Comparison of ENCODE assay signal across 14 cellular contexts in genomic region chr3:72538070-72538745, GRCh38.
A peak's percentile ranks its signal among the peaks of the same experiment; 100 is the strongest.
DNase-seq lines count a peak whose midpoint lies in the region; ATAC-seq and TF ChIP-seq lines count a peak whose summit lies in the region.
"Had no signal": no experiment of that assay in that cellular context is flagged by ENCODE, and none has a peak within 500 bp of the region (broad histone marks: within the 10 kb centered on the region; RNA-seq: fewer than 3 reads in every experiment).

No MANE protein-coding gene starts in this region.

- WGBS in tibial nerve, 2 donors, result 73 to 76% methylated on average over 6 of the region's 6 CpGs
- 65 to 79% (median 75%) methylated on average over 6 of the region's 6 CpGs for WGBS in adrenal gland, 4 donors

- no peaks in the 10 kb centered on the region for H3K27me3 ChIP-seq in tibial nerve
- no peaks in the 10 kb centered on the region for H3K27me3 ChIP-seq in adrenal gland
- H3K27me3 ChIP-seq: BE2C, dorsolateral prefrontal cortex, heart right ventricle, vagina had no signal

- H3K27ac ChIP-seq in tibial nerve, result no peak overlapping the region
- no peak overlapping the region for H3K27ac ChIP-seq in adrenal gland
- H3K27ac ChIP-seq: dorsolateral prefrontal cortex, heart right ventricle, vagina had no signal

- peaks cover 0 to 6% (median 0%) of the 10 kb centered on the region in 4 donors for H3K9me3 ChIP-seq in tibial nerve
- H3K9me3 ChIP-seq in adrenal gland (replicated peaks in 1 of 3), result no peaks in the 10 kb centered on the region
- H3K9me3 ChIP-seq: vagina had no signal

- peaks cover 9 to 17% of the 10 kb centered on the region in 2 donors for H3K36me3 Mint-ChIP-seq in activated naive CD4-positive, alpha-beta T cell treated with anti-CD3 and anti-CD28 coated beads, Interleukin-2, amount 50 U/mL, for 72 hours

- peaks cover 6 to 18% of the 10 kb centered on the region in 2 donors for H3K9me3 Mint-ChIP-seq in activated naive CD4-positive, alpha-beta T cell treated with anti-CD3 and anti-CD28 coated beads, Interleukin-2, amount 50 U/mL, for 72 hours
- peaks cover 9 to 10% of the 10 kb centered on the region in 2 donors for H3K9me3 Mint-ChIP-seq in stimulated activated naive CD8-positive, alpha-beta T cell treated with anti-CD3 and anti-CD28 coated beads, Interleukin-15, amount 100 ng/mL, for 72 hours

- no peak for TF ChIP-seq EP300 in tibial nerve (IDR thresholded peaks at IDR 0.05)

- TF ChIP-seq POLR2A in tibial nerve (IDR thresholded peaks at IDR 0.05) (no peak), adrenal gland (IDR thresholded peaks at IDR 0.05) (no peak)

- DNase-seq in activated naive CD4-positive, alpha-beta T cell treated with anti-CD3 and anti-CD28 coated beads, Interleukin-2, amount 50 U/mL, for 72 hours (ENCODE audit: low spot score in 2 of 2), result no peak
- DNase-seq in activated naive CD4-positive, alpha-beta T cell treated with Interleukin-2 at 50 U/mL for 16 hours, result no peak
- DNase-seq in NCI-H1105 treated with DMSO at 0.1 percent for 48 hours (lab: John Stamatoyannopoulos, UW) (peak; percentile 51), tibial nerve (ENCODE audit: low spot score in 2 of 2) (no peak), mucosa of gallbladder (ENCODE audit: low spot score) (no peak), adrenal gland (no peak)
- DNase-seq in stimulated activated naive CD8-positive, alpha-beta T cell treated with anti-CD3 and anti-CD28 coated beads, Interleukin-15, amount 100 ng/mL, for 72 hours, result no peak
- DNase-seq: amniotic stem cell, BE2C, dorsolateral prefrontal cortex, heart right ventricle, mesendoderm had no signal

- peak; percentile 65 to 84 for ATAC-seq in activated naive CD4-positive, alpha-beta T cell treated with anti-CD3 and anti-CD28 coated beads, Interleukin-2, amount 50 U/mL, for 72 hours
- ATAC-seq in GM21723 (IDR thresholded peaks at IDR 0.05; ENCODE audit: unreplicated experiment), result peak; percentile 66
- ATAC-seq in stimulated activated naive CD8-positive, alpha-beta T cell treated with anti-CD3 and anti-CD28 coated beads, Interleukin-15, amount 100 ng/mL, for 72 hours, result peak; percentile 72
- ATAC-seq: heart right ventricle had no signal

- H3K4me1 ChIP-seq in tibial nerve (no peaks in the 10 kb centered on the region), adrenal gland (replicated peaks in 1 of 2) (no peaks in the 10 kb centered on the region)
- H3K4me1 ChIP-seq: BE2C, vagina had no signal

- H3K4me3 Mint-ChIP-seq in stimulated activated naive CD8-positive, alpha-beta T cell treated with anti-CD3 and anti-CD28 coated beads, Interleukin-15, amount 100 ng/mL, for 72 hours, result no peak overlapping the region

- TF ChIP-seq CTCF in tibial nerve (IDR thresholded peaks at IDR 0.05) (no peak), adrenal gland (IDR thresholded peaks at IDR 0.05) (no peak)

- H3K27me3 Mint-ChIP-seq in stimulated activated naive CD8-positive, alpha-beta T cell treated with anti-CD3 and anti-CD28 coated beads, Interleukin-15, amount 100 ng/mL, for 72 hours, result peaks cover 13% of the 10 kb centered on the region

- H3K4me1 Mint-ChIP-seq in stimulated activated naive CD8-positive, alpha-beta T cell treated with anti-CD3 and anti-CD28 coated beads, Interleukin-15, amount 100 ng/mL, for 72 hours, result peaks cover 24% of the 10 kb centered on the region

- peak overlapping the region in 1 of 2 donors; percentile 4 for H3K27ac Mint-ChIP-seq in activated naive CD4-positive, alpha-beta T cell treated with anti-CD3 and anti-CD28 coated beads, Interleukin-2, amount 50 U/mL, for 72 hours
- H3K27ac Mint-ChIP-seq in stimulated activated naive CD8-positive, alpha-beta T cell treated with anti-CD3 and anti-CD28 coated beads, Interleukin-15, amount 100 ng/mL, for 72 hours, result no peak overlapping the region

- H3K4me3 ChIP-seq in tibial nerve (no peak overlapping the region), adrenal gland (no peak overlapping the region)
- H3K4me3 ChIP-seq: dorsolateral prefrontal cortex, heart right ventricle, vagina had no signal

- H3K36me3 ChIP-seq in tibial nerve, result no peaks in the 10 kb centered on the region
- no peaks in the 10 kb centered on the region for H3K36me3 ChIP-seq in adrenal gland (replicated peaks in 1 of 2)
- H3K36me3 ChIP-seq: BE2C, heart right ventricle, vagina had no signal

- intact Hi-C loops in adrenal gland (cut with DNase I), result no loop called here
